In the genomic region with DNA sequence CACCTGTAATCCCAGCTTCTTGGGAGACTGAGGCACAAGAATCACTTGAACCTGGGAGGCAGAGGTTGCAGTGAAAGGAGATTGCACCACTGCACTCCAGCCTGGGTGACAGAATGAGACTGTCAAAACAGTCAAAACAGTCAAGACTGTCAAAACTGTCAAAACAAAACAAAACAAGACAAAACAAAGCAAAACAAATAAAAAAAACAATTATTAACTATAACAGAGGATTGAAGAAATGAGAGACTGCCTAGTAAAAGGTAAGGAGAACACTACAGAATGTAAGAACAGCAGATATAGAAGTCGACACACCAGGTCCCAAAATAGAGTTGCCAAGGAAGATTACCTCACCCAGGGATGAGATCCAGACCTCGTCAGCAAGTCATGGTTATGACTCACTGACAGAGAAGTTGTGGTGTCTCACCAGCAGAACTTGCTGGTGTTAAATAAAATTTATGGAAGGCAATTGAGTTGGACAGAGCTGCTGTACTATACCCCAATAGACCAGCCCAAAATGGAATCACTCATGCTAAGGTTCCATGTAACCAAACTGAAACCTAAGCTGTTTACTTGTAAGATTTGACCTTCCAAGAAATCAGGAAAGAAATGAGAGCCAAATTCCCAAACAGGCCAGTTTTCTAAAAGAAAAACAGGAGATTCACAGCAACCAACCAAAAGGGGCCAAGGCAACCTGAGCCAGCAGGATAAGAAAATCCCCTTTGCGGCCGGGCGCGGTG, we compare ENCODE assay signal across 10 cellular contexts. TPM values are rescaled to one million over a fixed set of nuclear protein-coding genes. Genes with fewer than 3 reads are reported as not detected.
DNase-seq lines count a peak whose midpoint lies in the region; ATAC-seq and TF ChIP-seq lines count a peak whose summit lies in the region.
"Had no signal": no experiment of that assay in that cellular context is flagged by ENCODE, and none has a peak within 500 bp of the region (broad histone marks: within the 10 kb centered on the region; RNA-seq: fewer than 3 reads in every experiment).

No MANE protein-coding gene starts in this region.

- DNase-seq in HS-5 (ENCODE audit: low read depth) (peak; percentile 39), astrocyte of the cerebellum (ENCODE audit: low read depth) (peak; percentile 62), kidney epithelial cell (ENCODE audit: low read depth) (peak; percentile 53), C1 segment of cervical spinal cord (lab: John Stamatoyannopoulos, UW) (no peak), neural progenitor cell (ENCODE audit: low spot score) (no peak), NCI-H1436 (lab: John Stamatoyannopoulos, UW) (no peak)
- no peak for DNase-seq in stimulated activated naive B cell treated with anti-CD40 and anti-IgM and Interleukin-4, amounts not matched to agents 10 μg/mL and 1 μg/mL and 100 μg/mL, for 72 hours
- DNase-seq: activated T-cell treated with anti-CD3 and anti-CD28 coated beads for 4 hours, COR-L47 had no signal

- H2AFZ ChIP-seq in ACC112 (ENCODE audit: low read length, unreplicated experiment) = no peak overlapping the region
- H2AFZ ChIP-seq in neural progenitor cell (replicated peaks) = no peak overlapping the region

- H3K27me3 ChIP-seq in ACC112 (ENCODE audit: insufficient read depth, low read length) (no peaks in the 10 kb centered on the region), kidney epithelial cell (ENCODE audit: control insufficient read depth, insufficient read depth, low read length) (no peaks in the 10 kb centered on the region), neural progenitor cell (no peaks in the 10 kb centered on the region)

- H3K27ac ChIP-seq in ACC112 (ENCODE audit: low read depth, low read length) (peak overlapping the region; percentile 29; the same call in 1 of the 2 replicates), neural progenitor cell (no peak overlapping the region)

- no peak overlapping the region for H3K4me3 ChIP-seq in ACC112 (ENCODE audit: low read depth, low read length)
- H3K4me3 ChIP-seq in astrocyte of the cerebellum (ENCODE audit: low read depth, low read length) = no peak overlapping the region
- H3K4me3 ChIP-seq in kidney epithelial cell (ENCODE audit: low read depth, low read length) = no peak overlapping the region
- no peak overlapping the region for H3K4me3 ChIP-seq in neural progenitor cell

- in situ Hi-C loops in astrocyte of the cerebellum (cut with HindIII; ENCODE audit: low sequenced_read_pairs) = no loop called here

- H3K4me2 ChIP-seq in neural progenitor cell = no peak overlapping the region

- no peaks in the 10 kb centered on the region for H3K79me2 ChIP-seq in ACC112 (ENCODE audit: control insufficient read depth, insufficient read depth, low read length, unreplicated experiment)
- no peaks in the 10 kb centered on the region for H3K79me2 ChIP-seq in neural progenitor cell (ENCODE audit: low read depth)

- H3K9me3 ChIP-seq in neural progenitor cell (ENCODE audit: low read depth) = no peaks in the 10 kb centered on the region

- H3K36me3 ChIP-seq in ACC112 (ENCODE audit: insufficient read depth, low read length) = no peaks in the 10 kb centered on the region
- no peaks in the 10 kb centered on the region for H3K36me3 ChIP-seq in kidney epithelial cell (ENCODE audit: control insufficient read depth, insufficient read depth, low read length)
- H3K36me3 ChIP-seq in neural progenitor cell = no peaks in the 10 kb centered on the region

- H3K4me1 Mint-ChIP-seq in stimulated activated naive B cell treated with anti-CD40 and anti-IgM and Interleukin-4, amounts not matched to agents 10 μg/mL and 1 μg/mL and 100 μg/mL, for 72 hours = peaks cover 0 to 2% of the 10 kb centered on the region in 2 donors
- no peaks in the 10 kb centered on the region for H3K4me1 Mint-ChIP-seq in neural progenitor cell

- no peak for ATAC-seq in stimulated activated naive B cell treated with anti-CD40 and anti-IgM and Interleukin-4, amounts not matched to agents 10 μg/mL and 1 μg/mL and 100 μg/mL, for 72 hours (replicated peaks)

- no peaks in the 10 kb centered on the region for H4K20me1 ChIP-seq in neural progenitor cell (ENCODE audit: low read depth)

- no peak overlapping the region for H3K4me3 Mint-ChIP-seq in stimulated activated naive B cell treated with anti-CD40 and anti-IgM and Interleukin-4, amounts not matched to agents 10 μg/mL and 1 μg/mL and 100 μg/mL, for 72 hours
- no peak overlapping the region for H3K4me3 Mint-ChIP-seq in neural progenitor cell

- no peak overlapping the region for H3K27ac Mint-ChIP-seq in stimulated activated naive B cell treated with anti-CD40 and anti-IgM and Interleukin-4, amounts not matched to agents 10 μg/mL and 1 μg/mL and 100 μg/mL, for 72 hours
- H3K27ac Mint-ChIP-seq in neural progenitor cell = no peak overlapping the region

- H3K27me3 Mint-ChIP-seq in stimulated activated naive B cell treated with anti-CD40 and anti-IgM and Interleukin-4, amounts not matched to agents 10 μg/mL and 1 μg/mL and 100 μg/mL, for 72 hours = no peaks in the 10 kb centered on the region
- no peaks in the 10 kb centered on the region for H3K27me3 Mint-ChIP-seq in neural progenitor cell (ENCODE audit: insufficient read depth, low read depth)

- no peak for TF ChIP-seq CTCF in astrocyte of the cerebellum (IDR thresholded peaks at IDR 0.05; ENCODE audit: low read depth, low read length, missing control alignments)
- TF ChIP-seq CTCF in kidney epithelial cell (IDR thresholded peaks at IDR 0.05; ENCODE audit: insufficient read depth, low read length, poor library complexity, severe bottlenecking) = no peak
- TF ChIP-seq CTCF in neural progenitor cell (IDR thresholded peaks at IDR 0.05) = no peak

- H3F3A ChIP-seq in neural progenitor cell (ENCODE audit: low read depth) = no peaks in the 10 kb centered on the region

- peaks cover 4% of the 10 kb centered on the region in 2 donors for H3K36me3 Mint-ChIP-seq in stimulated activated naive B cell treated with anti-CD40 and anti-IgM and Interleukin-4, amounts not matched to agents 10 μg/mL and 1 μg/mL and 100 μg/mL, for 72 hours
- no peaks in the 10 kb centered on the region for H3K36me3 Mint-ChIP-seq in neural progenitor cell

- H3K9ac ChIP-seq in neural progenitor cell = no peak overlapping the region

- H3K4me1 ChIP-seq in ACC112 (ENCODE audit: control insufficient read depth, insufficient read depth, low read length, unreplicated experiment) (peaks cover 16% of the 10 kb centered on the region), neural progenitor cell (no peaks in the 10 kb centered on the region)

- H3K9me3 Mint-ChIP-seq in stimulated activated naive B cell treated with anti-CD40 and anti-IgM and Interleukin-4, amounts not matched to agents 10 μg/mL and 1 μg/mL and 100 μg/mL, for 72 hours = peaks cover 0 to 20% of the 10 kb centered on the region in 2 donors
- peaks cover 21% of the 10 kb centered on the region for H3K9me3 Mint-ChIP-seq in neural progenitor cell

RNA-seq across cellular contexts. Expression of a gene that starts 32.1 kb away (rescaled TPM):
- total RNA-seq in kidney epithelial cell = 4.1 and 5.5 TPM in 2 replicates
- total RNA-seq in neural progenitor cell (ENCODE audit: low replicate concordance) = 2.8 and 4.4 TPM in 2 replicates

RNA-seq across cellular contexts. Expression of a gene that starts 43.6 kb away (rescaled TPM):
- total RNA-seq in kidney epithelial cell = not detected in 2 replicates
- total RNA-seq in neural progenitor cell (ENCODE audit: low replicate concordance) = not detected in 2 replicates

Comparison
In these comparisons a context has a peak if more than half of its experiments do, and no peak if none do; other contexts are left out.
1. DNase-seq: peak in HS-5 (single experiment), astrocyte of the cerebellum (single experiment) and kidney epithelial cell (single experiment); none in C1 segment of cervical spinal cord (0 of 14), stimulated activated naive B cell treated with anti-CD40 and anti-IgM and Interleukin-4, amounts not matched to agents 10 μg/mL and 1 μg/mL and 100 μg/mL, for 72 hours (single experiment), neural progenitor cell (single experiment) and NCI-H1436 (single experiment).